In the genomic region with DNA sequence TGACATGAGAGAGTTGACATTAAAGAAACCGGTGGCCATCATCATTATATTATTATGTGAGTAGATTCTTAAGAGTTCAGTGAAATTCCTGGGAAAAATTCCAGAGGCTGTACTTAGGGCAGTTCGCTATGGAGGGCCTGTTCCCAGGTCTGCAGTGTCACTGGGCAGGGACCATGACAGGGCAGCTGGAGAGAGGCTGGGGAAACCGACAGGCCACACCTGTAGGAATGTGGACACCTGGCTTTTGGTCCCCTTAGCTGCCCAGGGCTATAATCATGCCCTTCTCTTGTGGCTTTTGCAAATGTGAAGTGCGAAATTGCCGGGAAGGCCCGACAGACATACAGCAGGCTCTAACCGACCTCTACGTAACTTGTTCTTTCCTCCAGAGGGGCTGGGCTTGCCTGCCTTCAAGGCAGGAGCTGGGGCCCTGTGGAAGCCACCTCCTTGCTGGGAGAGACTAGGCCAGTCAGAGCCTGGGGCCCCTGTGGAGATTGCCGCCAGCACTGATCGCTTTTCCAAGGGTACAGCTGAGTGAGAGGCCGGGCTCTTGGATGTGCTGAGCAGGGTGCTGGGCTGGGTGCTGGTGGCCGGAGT, we compare ENCODE assay signal across 13 cellular contexts. TPM values are rescaled to one million over a fixed set of nuclear protein-coding genes. Genes with fewer than 3 reads are reported as not detected.
DNase-seq lines count a peak whose midpoint lies in the region; ATAC-seq and TF ChIP-seq lines count a peak whose summit lies in the region.
"Had no signal": no experiment of that assay in that cellular context is flagged by ENCODE, and none has a peak within 500 bp of the region (broad histone marks: within the 10 kb centered on the region; RNA-seq: fewer than 3 reads in every experiment).

No MANE protein-coding gene starts in this region.

- H3K4me1 Mint-ChIP-seq in endothelial cell (ENCODE audit: unreplicated experiment) = peaks cover 23% of the 10 kb centered on the region

- H3K27me3 ChIP-seq in parathyroid adenoma (ENCODE audit: control insufficient read depth, insufficient read depth, low read length) (no peaks in the 10 kb centered on the region), HAP-1 (ENCODE audit: low read depth) (no peaks in the 10 kb centered on the region)
- H3K27me3 ChIP-seq: breast epithelium had no signal

- H3K27ac ChIP-seq in parathyroid adenoma = peak overlapping the region; percentile 19

- in situ Hi-C loops in HAP-1 (cut with MboI; ENCODE audit: low sequenced_read_pairs) = no loop called here

- H3K9ac ChIP-seq in parathyroid adenoma = no peak overlapping the region

- TF ChIP-seq CTCF in AG10803 (conservative IDR thresholded peaks at IDR 0.05; ENCODE audit: low read length) (no peak), parathyroid adenoma (IDR thresholded peaks at IDR 0.05) (no peak), endothelial cell (IDR thresholded peaks at IDR 0.05; ENCODE audit: unreplicated experiment) (no peak)

- no peak overlapping the region for H3K27ac Mint-ChIP-seq in endothelial cell (ENCODE audit: unreplicated experiment)

- H2AFZ ChIP-seq in parathyroid adenoma = no peak overlapping the region

- intact Hi-C loops in left ventricle myocardium superior (cut with micrococcal nuclease) = no loop called here

- no peak overlapping the region for H3K4me2 ChIP-seq in parathyroid adenoma (ENCODE audit: low read length)

- H3K36me3 Mint-ChIP-seq in endothelial cell (ENCODE audit: low read depth, unreplicated experiment) = no peaks in the 10 kb centered on the region

- DNase-seq in AG10803 (ENCODE audit: low read depth) = peak; percentile 50
- peak; percentile 46 for DNase-seq in SW480 (ENCODE audit: low spot score)
- peak; percentile 23 for DNase-seq in left ventricle myocardium superior
- DNase-seq in HAP-1 (ENCODE audit: low spot score in 2 of 2) = no peak
- no peak for DNase-seq in MV-4-11 (lab: John Stamatoyannopoulos, UW)
- no peak for DNase-seq in endothelial cell (ENCODE audit: low spot score)
- DNase-seq: activated CD4-positive, alpha-beta T cell treated with anti-CD3 and anti-CD28 coated beads, Interleukin-2, amount 50 U/mL, for 48 hours; activated gamma-delta T cell; DMS153; NCI-H1105 had no signal

- H3K36me3 ChIP-seq in parathyroid adenoma (ENCODE audit: control insufficient read depth, insufficient read depth, low read length) = no peaks in the 10 kb centered on the region
- no peaks in the 10 kb centered on the region for H3K36me3 ChIP-seq in HAP-1 (replicated peaks)
- H3K36me3 ChIP-seq: breast epithelium had no signal

- H3K9me3 Mint-ChIP-seq in endothelial cell (ENCODE audit: unreplicated experiment) = no peaks in the 10 kb centered on the region

- no peaks in the 10 kb centered on the region for H3K9me3 ChIP-seq in parathyroid adenoma (ENCODE audit: control insufficient read depth, low read length)
- H3K9me3 ChIP-seq in HAP-1 = no peaks in the 10 kb centered on the region
- H3K9me3 ChIP-seq: breast epithelium had no signal

- no peak overlapping the region for H3K4me3 Mint-ChIP-seq in endothelial cell (ENCODE audit: unreplicated experiment)

- H3K4me1 ChIP-seq in parathyroid adenoma = no peaks in the 10 kb centered on the region
- H3K4me1 ChIP-seq in HAP-1 = no peaks in the 10 kb centered on the region
- H3K4me1 ChIP-seq: breast epithelium had no signal

- H3K79me2 ChIP-seq in parathyroid adenoma = no peaks in the 10 kb centered on the region

- ATAC-seq in left ventricle myocardium superior (no peak), HG03354 (IDR thresholded peaks at IDR 0.05; ENCODE audit: poor library complexity, severe bottlenecking, unreplicated experiment) (no peak)

- H3K4me3 ChIP-seq in AG10803 (ENCODE audit: low read length) = no peak overlapping the region
- no peak overlapping the region for H3K4me3 ChIP-seq in parathyroid adenoma (ENCODE audit: low read depth, low read length)
- H3K4me3 ChIP-seq in HAP-1 = no peak overlapping the region
- H3K4me3 ChIP-seq: breast epithelium had no signal

- peaks cover 9% of the 10 kb centered on the region for H3K27me3 Mint-ChIP-seq in endothelial cell (ENCODE audit: unreplicated experiment)

RNA-seq across cellular contexts. Expression of a gene that starts 31.2 kb away (rescaled TPM):
- 2.1 TPM for total RNA-seq in left ventricle myocardium superior
- 1.2 TPM for total RNA-seq in endothelial cell (ENCODE audit: unreplicated experiment)

Comparison
In these comparisons a context has a peak if more than half of its experiments do, and no peak if none do; other contexts are left out.
1. DNase-seq: peak in AG10803 (single experiment), SW480 (single experiment) and left ventricle myocardium superior (single experiment); none in HAP-1 (0 of 2), MV-4-11 (single experiment) and endothelial cell (single experiment).